Comparison of ENCODE assay signal across 1 cellular context in the genomic region with DNA sequence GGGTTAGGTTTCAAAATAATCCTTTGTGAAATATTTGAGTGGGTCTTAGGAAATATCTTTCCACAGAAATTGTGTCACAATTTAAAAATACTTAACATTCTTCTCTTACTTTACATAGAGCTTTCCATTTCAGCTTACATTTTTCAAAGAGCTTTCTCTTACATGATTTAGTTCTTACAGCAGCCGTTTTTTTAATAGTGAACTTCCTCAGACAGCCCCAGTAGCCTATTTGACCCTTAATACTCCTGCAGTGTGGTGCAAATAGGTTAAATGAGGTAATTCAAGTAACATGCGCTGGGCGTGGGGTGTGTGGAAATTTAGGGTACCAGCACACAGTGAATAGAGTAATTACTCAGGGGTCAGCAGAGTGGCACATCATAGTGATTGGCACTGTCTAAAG.
TF ChIP-seq lines count a peak whose summit lies in the region.

No MANE protein-coding gene starts in this region.

TF ChIP-seq in GM23338, 12 proteins besides CTCF, POLR2A, EP300 and RAD21 (continued from another document):
- TF ChIP-seq, protein P1, sequence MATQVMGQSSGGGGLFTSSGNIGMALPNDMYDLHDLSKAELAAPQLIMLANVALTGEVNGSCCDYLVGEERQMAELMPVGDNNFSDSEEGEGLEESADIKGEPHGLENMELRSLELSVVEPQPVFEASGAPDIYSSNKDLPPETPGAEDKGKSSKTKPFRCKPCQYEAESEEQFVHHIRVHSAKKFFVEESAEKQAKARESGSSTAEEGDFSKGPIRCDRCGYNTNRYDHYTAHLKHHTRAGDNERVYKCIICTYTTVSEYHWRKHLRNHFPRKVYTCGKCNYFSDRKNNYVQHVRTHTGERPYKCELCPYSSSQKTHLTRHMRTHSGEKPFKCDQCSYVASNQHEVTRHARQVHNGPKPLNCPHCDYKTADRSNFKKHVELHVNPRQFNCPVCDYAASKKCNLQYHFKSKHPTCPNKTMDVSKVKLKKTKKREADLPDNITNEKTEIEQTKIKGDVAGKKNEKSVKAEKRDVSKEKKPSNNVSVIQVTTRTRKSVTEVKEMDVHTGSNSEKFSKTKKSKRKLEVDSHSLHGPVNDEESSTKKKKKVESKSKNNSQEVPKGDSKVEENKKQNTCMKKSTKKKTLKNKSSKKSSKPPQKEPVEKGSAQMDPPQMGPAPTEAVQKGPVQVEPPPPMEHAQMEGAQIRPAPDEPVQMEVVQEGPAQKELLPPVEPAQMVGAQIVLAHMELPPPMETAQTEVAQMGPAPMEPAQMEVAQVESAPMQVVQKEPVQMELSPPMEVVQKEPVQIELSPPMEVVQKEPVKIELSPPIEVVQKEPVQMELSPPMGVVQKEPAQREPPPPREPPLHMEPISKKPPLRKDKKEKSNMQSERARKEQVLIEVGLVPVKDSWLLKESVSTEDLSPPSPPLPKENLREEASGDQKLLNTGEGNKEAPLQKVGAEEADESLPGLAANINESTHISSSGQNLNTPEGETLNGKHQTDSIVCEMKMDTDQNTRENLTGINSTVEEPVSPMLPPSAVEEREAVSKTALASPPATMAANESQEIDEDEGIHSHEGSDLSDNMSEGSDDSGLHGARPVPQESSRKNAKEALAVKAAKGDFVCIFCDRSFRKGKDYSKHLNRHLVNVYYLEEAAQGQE (IDR thresholded peaks at IDR 0.05; ENCODE audit: unreplicated experiment) = no peak
- TF ChIP-seq ZNF331 (CRISPR knock-in tag; IDR thresholded peaks at IDR 0.05; ENCODE audit: low read depth) (no peak), JUNB (IDR thresholded peaks at IDR 0.05; ENCODE audit: unreplicated experiment) (no peak), NANOG (IDR thresholded peaks at IDR 0.05; ENCODE audit: borderline replicate concordance) (no peak), STAT1 (IDR thresholded peaks at IDR 0.05; ENCODE audit: unreplicated experiment) (no peak), EZH2phosphoT487 (IDR thresholded peaks at IDR 0.05; ENCODE audit: unreplicated experiment) (no peak), EZH2 (IDR thresholded peaks at IDR 0.05; ENCODE audit: low read depth, unreplicated experiment) (no peak), POLR2AphosphoS5 (IDR thresholded peaks at IDR 0.05; ENCODE audit: low read depth) (no peak), CREB1 (CRISPR knock-in tag; IDR thresholded peaks at IDR 0.05; ENCODE audit: low read depth) (no peak)
- TF ChIP-seq, protein P2, sequence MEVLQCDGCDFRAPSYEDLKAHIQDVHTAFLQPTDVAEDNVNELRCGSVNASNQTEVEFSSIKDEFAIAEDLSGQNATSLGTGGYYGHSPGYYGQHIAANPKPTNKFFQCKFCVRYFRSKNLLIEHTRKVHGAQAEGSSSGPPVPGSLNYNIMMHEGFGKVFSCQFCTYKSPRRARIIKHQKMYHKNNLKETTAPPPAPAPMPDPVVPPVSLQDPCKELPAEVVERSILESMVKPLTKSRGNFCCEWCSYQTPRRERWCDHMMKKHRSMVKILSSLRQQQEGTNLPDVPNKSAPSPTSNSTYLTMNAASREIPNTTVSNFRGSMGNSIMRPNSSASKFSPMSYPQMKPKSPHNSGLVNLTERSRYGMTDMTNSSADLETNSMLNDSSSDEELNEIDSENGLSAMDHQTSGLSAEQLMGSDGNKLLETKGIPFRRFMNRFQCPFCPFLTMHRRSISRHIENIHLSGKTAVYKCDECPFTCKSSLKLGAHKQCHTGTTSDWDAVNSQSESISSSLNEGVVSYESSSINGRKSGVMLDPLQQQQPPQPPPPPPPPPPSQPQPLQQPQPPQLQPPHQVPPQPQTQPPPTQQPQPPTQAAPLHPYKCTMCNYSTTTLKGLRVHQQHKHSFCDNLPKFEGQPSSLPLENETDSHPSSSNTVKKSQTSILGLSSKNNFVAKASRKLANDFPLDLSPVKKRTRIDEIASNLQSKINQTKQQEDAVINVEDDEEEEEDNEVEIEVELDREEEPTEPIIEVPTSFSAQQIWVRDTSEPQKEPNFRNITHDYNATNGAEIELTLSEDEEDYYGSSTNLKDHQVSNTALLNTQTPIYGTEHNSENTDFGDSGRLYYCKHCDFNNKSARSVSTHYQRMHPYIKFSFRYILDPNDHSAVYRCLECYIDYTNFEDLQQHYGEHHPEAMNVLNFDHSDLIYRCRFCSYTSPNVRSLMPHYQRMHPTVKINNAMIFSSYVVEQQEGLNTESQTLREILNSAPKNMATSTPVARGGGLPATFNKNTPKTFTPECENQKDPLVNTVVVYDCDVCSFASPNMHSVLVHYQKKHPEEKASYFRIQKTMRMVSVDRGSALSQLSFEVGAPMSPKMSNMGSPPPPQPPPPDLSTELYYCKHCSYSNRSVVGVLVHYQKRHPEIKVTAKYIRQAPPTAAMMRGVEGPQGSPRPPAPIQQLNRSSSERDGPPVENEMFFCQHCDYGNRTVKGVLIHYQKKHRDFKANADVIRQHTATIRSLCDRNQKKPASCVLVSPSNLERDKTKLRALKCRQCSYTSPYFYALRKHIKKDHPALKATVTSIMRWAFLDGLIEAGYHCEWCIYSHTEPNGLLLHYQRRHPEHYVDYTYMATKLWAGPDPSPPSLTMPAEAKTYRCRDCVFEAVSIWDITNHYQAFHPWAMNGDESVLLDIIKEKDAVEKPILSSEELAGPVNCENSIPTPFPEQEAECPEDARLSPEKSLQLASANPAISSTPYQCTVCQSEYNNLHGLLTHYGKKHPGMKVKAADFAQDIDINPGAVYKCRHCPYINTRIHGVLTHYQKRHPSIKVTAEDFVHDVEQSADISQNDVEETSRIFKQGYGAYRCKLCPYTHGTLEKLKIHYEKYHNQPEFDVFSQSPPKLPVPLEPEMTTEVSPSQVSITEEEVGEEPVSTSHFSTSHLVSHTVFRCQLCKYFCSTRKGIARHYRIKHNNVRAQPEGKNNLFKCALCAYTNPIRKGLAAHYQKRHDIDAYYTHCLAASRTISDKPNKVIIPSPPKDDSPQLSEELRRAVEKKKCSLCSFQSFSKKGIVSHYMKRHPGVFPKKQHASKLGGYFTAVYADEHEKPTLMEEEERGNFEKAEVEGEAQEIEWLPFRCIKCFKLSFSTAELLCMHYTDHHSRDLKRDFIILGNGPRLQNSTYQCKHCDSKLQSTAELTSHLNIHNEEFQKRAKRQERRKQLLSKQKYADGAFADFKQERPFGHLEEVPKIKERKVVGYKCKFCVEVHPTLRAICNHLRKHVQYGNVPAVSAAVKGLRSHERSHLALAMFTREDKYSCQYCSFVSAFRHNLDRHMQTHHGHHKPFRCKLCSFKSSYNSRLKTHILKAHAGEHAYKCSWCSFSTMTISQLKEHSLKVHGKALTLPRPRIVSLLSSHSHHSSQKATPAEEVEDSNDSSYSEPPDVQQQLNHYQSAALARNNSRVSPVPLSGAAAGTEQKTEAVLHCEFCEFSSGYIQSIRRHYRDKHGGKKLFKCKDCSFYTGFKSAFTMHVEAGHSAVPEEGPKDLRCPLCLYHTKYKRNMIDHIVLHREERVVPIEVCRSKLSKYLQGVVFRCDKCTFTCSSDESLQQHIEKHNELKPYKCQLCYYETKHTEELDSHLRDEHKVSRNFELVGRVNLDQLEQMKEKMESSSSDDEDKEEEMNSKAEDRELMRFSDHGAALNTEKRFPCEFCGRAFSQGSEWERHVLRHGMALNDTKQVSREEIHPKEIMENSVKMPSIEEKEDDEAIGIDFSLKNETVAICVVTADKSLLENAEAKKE (CRISPR knock-in tag; IDR thresholded peaks at IDR 0.05) = no peak
